In the genomic region with DNA sequence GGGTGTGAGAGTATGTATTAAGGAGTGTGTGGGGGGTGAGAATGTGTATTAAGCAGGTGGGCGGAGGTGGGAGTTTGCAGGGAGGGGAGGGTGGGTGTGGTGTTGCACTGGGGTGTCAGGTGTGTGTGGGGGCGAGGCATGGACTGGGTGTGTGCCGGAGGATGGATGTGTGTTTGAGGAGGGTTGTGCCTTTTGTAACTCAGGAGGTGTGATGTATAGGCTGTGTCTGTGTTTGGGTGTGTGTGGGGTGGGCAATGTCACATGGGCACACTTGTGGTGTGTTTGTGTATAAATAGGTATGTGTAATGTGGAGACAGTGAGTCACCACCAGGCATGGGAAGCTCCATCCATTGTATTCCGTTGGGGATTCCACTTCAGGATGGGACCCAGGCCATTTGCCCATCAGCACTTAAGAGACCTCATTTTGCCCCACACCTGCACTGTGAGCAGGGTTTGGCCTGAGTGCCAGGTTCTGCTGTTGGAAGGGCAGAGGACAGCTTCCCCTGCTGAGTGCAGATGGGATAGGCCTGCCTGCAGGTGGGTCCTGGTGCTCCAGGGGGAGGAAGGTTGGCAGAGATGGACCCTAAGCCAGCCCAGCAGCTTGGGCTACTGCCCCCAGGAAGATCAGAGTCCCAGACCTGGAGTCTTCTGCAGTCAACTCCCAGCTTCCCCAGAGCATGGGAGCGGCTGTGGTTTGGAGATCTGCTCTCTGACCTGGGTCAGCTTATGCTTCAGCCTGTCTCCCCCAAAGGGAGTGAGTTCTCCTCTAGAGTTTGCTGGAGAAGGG, we compare ENCODE assay signal across 1 cellular context.
TF ChIP-seq lines count a peak whose summit lies in the region.

No MANE protein-coding gene starts in this region.

TF ChIP-seq in IMR-90, 13 proteins besides CTCF, POLR2A, EP300 and RAD21 (continued from another document):
- TF ChIP-seq MAZ (IDR thresholded peaks at IDR 0.05; ENCODE audit: borderline replicate concordance, low read depth, low read length) (no peak), CHD1 (IDR thresholded peaks at IDR 0.05; ENCODE audit: low read depth, low read length) (no peak)
